Comparison of ENCODE assay signal across 27 cellular contexts in genomic region chr19:7512400-7512851, GRCh38. TPM values are rescaled to one million over a fixed set of nuclear protein-coding genes. Genes with fewer than 3 reads are reported as not detected.
DNase-seq lines count a peak whose midpoint lies in the region; ATAC-seq and TF ChIP-seq lines count a peak whose summit lies in the region.
"Had no signal": no experiment of that assay in that cellular context is flagged by ENCODE, and none has a peak within 500 bp of the region (broad histone marks: within the 10 kb centered on the region; RNA-seq: fewer than 3 reads in every experiment).

No MANE protein-coding gene starts in this region.

- no peak overlapping the region for H3K4me3 ChIP-seq in HCT116 (replicated peaks in 1 of 2; ENCODE audit: low read depth in 1 of 2, low read length in 2 of 2)
- no peak overlapping the region for H3K4me3 ChIP-seq in neural progenitor cell
- H3K4me3 ChIP-seq: heart right ventricle, SJCRH30 had no signal

- no peaks in the 10 kb centered on the region for H3K9me2 ChIP-seq in HCT116 (ENCODE audit: insufficient read depth)

- DNase-seq in HCT116 (ENCODE audit: low read depth, low spot score): no peak
- peak; percentile 16 for DNase-seq in NCI-H2171 (lab: John Stamatoyannopoulos, UW)
- peak; percentile 15 for DNase-seq in dermis blood vessel endothelial cell
- peak; percentile 62 for DNase-seq in neural progenitor cell (ENCODE audit: low spot score)
- DNase-seq in activated naive CD4-positive, alpha-beta T cell treated with anti-CD3 and anti-CD28 coated beads, Interleukin-2, amount 50 U/mL, for 16 hours: no peak
- no peak for DNase-seq in G401 (ENCODE audit: low spot score)
- DNase-seq: activated T-cell treated with anti-CD3 and anti-CD28 coated beads, Interleukin-2, amount 50 U/mL, for 4 hours; AML-193; cerebellar nuclear complex; effector CD8-positive, alpha-beta T cell; heart right ventricle; Karpas-422; kidney glomerular epithelial cell; NCI-H1092 treated with DMSO at 0.1 percent for 48 hours; NCI-H2081; NCI-H526 treated with DMSO at 0.1 percent for 48 hours; OCI-M1; small intestine; stimulated activated CD4-positive, alpha-beta T cell treated with anti-CD3 and anti-CD28 coated beads, Interleukin-4, amount 100 ng/mL, for 1 hour; stimulated activated naive CD8-positive, alpha-beta T cell treated with anti-CD3 and anti-CD28 coated beads, Interleukin-15, amount 100 ng/mL, for 72 hours had no signal

- H3K27me3 ChIP-seq in HCT116 (ENCODE audit: insufficient read depth, low read length) (no peaks in the 10 kb centered on the region), neural progenitor cell (no peaks in the 10 kb centered on the region)
- H3K27me3 ChIP-seq: SJCRH30 had no signal

- H3K36me3 ChIP-seq in HCT116 (ENCODE audit: control insufficient read depth in 1 of 2, insufficient read depth in 2 of 2, low read length in 2 of 2) (no peaks in the 10 kb centered on the region), neural progenitor cell (no peaks in the 10 kb centered on the region)
- H3K36me3 ChIP-seq: heart right ventricle, SJCRH30 had no signal

- H3K27ac ChIP-seq in HCT116 (ENCODE audit: low read depth, low read length): no peak overlapping the region
- peak overlapping the region; percentile 22 for H3K27ac ChIP-seq in neural progenitor cell
- H3K27ac ChIP-seq: heart right ventricle, SJCRH30 had no signal

- no peak overlapping the region for H3K27ac Mint-ChIP-seq in neural progenitor cell
- H3K27ac Mint-ChIP-seq: activated naive CD4-positive, alpha-beta T cell treated with anti-CD3 and anti-CD28 coated beads, Interleukin-2, amount 50 U/mL, for 24 hours; nephron; progenitor cell of endocrine pancreas; stimulated activated naive CD8-positive, alpha-beta T cell treated with anti-CD3 and anti-CD28 coated beads, Interleukin-15, amount 100 ng/mL, for 72 hours had no signal

- intact Hi-C loops in HCT116 (cut with micrococcal nuclease): no loop called here

- no TSS peak for BruUV-seq in HCT116 (replicated peaks; lab: Mats Ljungman, UMichigan)

- TF ChIP-seq CTCF in HCT116 (IDR thresholded peaks at IDR 0.05 in 2 of 3, conservative IDR thresholded peaks at IDR 0.05 in 1 of 3; ENCODE audit: borderline replicate concordance in 1 of 3, insufficient read depth in 1 of 3, low read depth in 2 of 3, low read length in 2 of 3): no peak
- no peak for TF ChIP-seq CTCF in neural progenitor cell (IDR thresholded peaks at IDR 0.05)

- H3K27me3 Mint-ChIP-seq in neural progenitor cell (ENCODE audit: insufficient read depth, low read depth): peaks cover 12% of the 10 kb centered on the region

- peaks cover 17% of the 10 kb centered on the region for H3K4me1 Mint-ChIP-seq in neural progenitor cell

- TF ChIP-seq RAD21 in HCT116 (IDR thresholded peaks at IDR 0.05; ENCODE audit: low read depth): no peak

- H3K36me3 Mint-ChIP-seq in neural progenitor cell: no peaks in the 10 kb centered on the region
- H3K36me3 Mint-ChIP-seq: activated naive CD4-positive, alpha-beta T cell treated with anti-CD3 and anti-CD28 coated beads, Interleukin-2, amount 50 U/mL, for 24 hours had no signal

- H3F3A ChIP-seq in neural progenitor cell (ENCODE audit: low read depth): peaks cover 12% of the 10 kb centered on the region

- no peaks in the 10 kb centered on the region for H3K9me3 Mint-ChIP-seq in neural progenitor cell
- H3K9me3 Mint-ChIP-seq: activated naive CD4-positive, alpha-beta T cell treated with anti-CD3 and anti-CD28 coated beads, Interleukin-2, amount 50 U/mL, for 24 hours; activated T-cell treated with anti-CD3 and anti-CD28 coated beads, Interleukin-2, amount 50 U/mL, for 4 hours; nephron; stimulated activated naive CD8-positive, alpha-beta T cell treated with anti-CD3 and anti-CD28 coated beads, Interleukin-15, amount 100 ng/mL, for 72 hours had no signal

- H3K79me2 ChIP-seq in HCT116 (ENCODE audit: insufficient read depth, low read length) (no peaks in the 10 kb centered on the region), neural progenitor cell (ENCODE audit: low read depth) (peaks cover 12% of the 10 kb centered on the region)

- H2AFZ ChIP-seq in HCT116 (ENCODE audit: low read depth, low read length, poor library complexity, severe bottlenecking): no peak overlapping the region
- H2AFZ ChIP-seq in neural progenitor cell (replicated peaks): no peak overlapping the region

- no peak overlapping the region for H3K9ac ChIP-seq in HCT116 (ENCODE audit: low read length)
- no peak overlapping the region for H3K9ac ChIP-seq in neural progenitor cell

- H4K20me1 ChIP-seq in HCT116 (ENCODE audit: insufficient read depth): no peaks in the 10 kb centered on the region
- H4K20me1 ChIP-seq in neural progenitor cell (ENCODE audit: low read depth): no peaks in the 10 kb centered on the region

- RAD21 ChIA-PET in HCT116 (lab: Charles Lee; ENCODE audit: low non-redundant PET in 1 of 2, low total read pairs in 2 of 2, uncharacterized antibody in 2 of 2, unreplicated experiment in 2 of 2): interaction anchor here in 1 of 2 experiments (0.6 kb wide), 1 partner anchor 20 kb away, joined by 3 read pairs; no protein-coding TSS in a partner anchor

- peak; percentile 62 for TF ChIP-seq POLR2A in HCT116 (IDR thresholded peaks at IDR 0.05; ENCODE audit: borderline replicate concordance, extremely low read depth, insufficient read depth, insufficient read length)

- H3K4me1 ChIP-seq in HCT116 (ENCODE audit: control insufficient read depth in 1 of 2, insufficient read depth in 2 of 2, low read length in 2 of 2) (peaks cover 13 to 31% of the 10 kb centered on the region in 2 experiments), neural progenitor cell (peaks cover 4% of the 10 kb centered on the region)

- ATAC-seq in HCT116 (no peak), HG03469 (IDR thresholded peaks at IDR 0.05; ENCODE audit: unreplicated experiment) (no peak), GM21526 (IDR thresholded peaks at IDR 0.05; ENCODE audit: low FRiP score, unreplicated experiment) (no peak)
- ATAC-seq: activated CD4-positive, CD25-positive, alpha-beta regulatory T cell treated with anti-CD3 and anti-CD28 coated beads, Interleukin-2, amount 50 U/mL, for 24 hours; activated T-cell treated with anti-CD3 and anti-CD28 coated beads, Interleukin-2, amount 50 U/mL, for 4 hours; heart right ventricle; stimulated activated naive CD8-positive, alpha-beta T cell treated with anti-CD3 and anti-CD28 coated beads, Interleukin-15, amount 100 ng/mL, for 72 hours had no signal

- H3K4me3 Mint-ChIP-seq in neural progenitor cell: no peak overlapping the region
- H3K4me3 Mint-ChIP-seq: activated naive CD4-positive, alpha-beta T cell treated with anti-CD3 and anti-CD28 coated beads, Interleukin-2, amount 50 U/mL, for 24 hours; activated T-cell treated with anti-CD3 and anti-CD28 coated beads, Interleukin-2, amount 50 U/mL, for 4 hours; stimulated activated naive CD8-positive, alpha-beta T cell treated with anti-CD3 and anti-CD28 coated beads, Interleukin-15, amount 100 ng/mL, for 72 hours had no signal

- POLR2A ChIA-PET in HCT116 (lab: Charles Lee): no interaction called here

- CTCF ChIA-PET in HCT116 (lab: Charles Lee): interaction anchor here (1.3 kb wide), 1 partner anchor 56 kb away, joined by 3 read pairs; no protein-coding TSS in a partner anchor

- in situ Hi-C loops in G401 (cut with HindIII; ENCODE audit: low sequenced_read_pairs): no loop called here

- no peaks in the 10 kb centered on the region for H3K9me3 ChIP-seq in HCT116 (ENCODE audit: control insufficient read depth in 1 of 2, insufficient read depth in 1 of 2, low read depth in 1 of 2, low read length in 2 of 2)
- H3K9me3 ChIP-seq in neural progenitor cell (ENCODE audit: low read depth): no peaks in the 10 kb centered on the region
- H3K9me3 ChIP-seq: heart right ventricle, SJCRH30 had no signal

- H3K4me2 ChIP-seq in HCT116 (ENCODE audit: low read length) (no peak overlapping the region), neural progenitor cell (no peak overlapping the region)

TF ChIP-seq in HCT116, 20 proteins besides CTCF, POLR2A, EP300 and RAD21:
- TF ChIP-seq CEBPB (IDR thresholded peaks at IDR 0.05; ENCODE audit: low read depth): no peak
- no peak for TF ChIP-seq TCF7L2 (IDR thresholded peaks at IDR 0.05; ENCODE audit: borderline replicate concordance, extremely low read depth, insufficient read depth, insufficient read length)
- TF ChIP-seq YY1 (IDR thresholded peaks at IDR 0.05; ENCODE audit: extremely low read depth, insufficient replicate concordance, low read depth, low read length): no peak
- no peak for TF ChIP-seq POLR2AphosphoS5 (IDR thresholded peaks at IDR 0.05; ENCODE audit: low read depth, low read length)
- TF ChIP-seq ZFX (IDR thresholded peaks at IDR 0.05): no peak
- no peak for TF ChIP-seq EZH2 (IDR thresholded peaks at IDR 0.05)
- TF ChIP-seq EZH2phosphoT487 (IDR thresholded peaks at IDR 0.05; ENCODE audit: borderline replicate concordance): no peak
- no peak for TF ChIP-seq ELF1 (IDR thresholded peaks at IDR 0.05; ENCODE audit: borderline replicate concordance, low read depth)

RNA-seq across cellular contexts. Expression of gene ZNF358, which starts 3.5 kb away (rescaled TPM):
- total RNA-seq in HCT116 (2021; ENCODE audit: unreplicated experiment): 20.7 TPM
- 20.5 and 21.0 TPM in 2 replicates for polyA plus RNA-seq in HCT116 (2012)
- total RNA-seq in dermis blood vessel endothelial cell: 20.9 and 36.6 TPM in 2 replicates
- 16.9 and 50.3 TPM in 2 replicates for total RNA-seq in neural progenitor cell (ENCODE audit: low replicate concordance)
- 25.3 and 40.1 TPM in 2 replicates for total RNA-seq in G401 (2014; rRNA removed; shearing (Covaris generic))

RNA-seq across cellular contexts. Expression of gene MCOLN1, which starts 10.0 kb away (rescaled TPM):
- total RNA-seq in HCT116 (2021; ENCODE audit: unreplicated experiment): 19.1 TPM
- polyA plus RNA-seq in HCT116 (2012): 15.5 and 19.6 TPM in 2 replicates
- 2.7 and 3.7 TPM in 2 replicates for total RNA-seq in dermis blood vessel endothelial cell
- 6.6 and 7.1 TPM in 2 replicates for total RNA-seq in neural progenitor cell (ENCODE audit: low replicate concordance)
- total RNA-seq in G401 (2014; rRNA removed; shearing (Covaris generic)): 6.2 and 16.9 TPM in 2 replicates

RNA-seq across cellular contexts. Expression of gene PNPLA6, which starts 23.1 kb away (rescaled TPM):
- 159 TPM for total RNA-seq in HCT116 (2021; ENCODE audit: unreplicated experiment)
- 84.5 and 99.9 TPM in 2 replicates for polyA plus RNA-seq in HCT116 (2012)
- total RNA-seq in dermis blood vessel endothelial cell: 107 and 192 TPM in 2 replicates
- total RNA-seq in neural progenitor cell (ENCODE audit: low replicate concordance): 25.5 and 78.9 TPM in 2 replicates
- total RNA-seq in G401 (2014; rRNA removed; shearing (Covaris generic)): 74.6 and 97.9 TPM in 2 replicates

RNA-seq across cellular contexts. Expression of gene PEX11G, which starts 23.6 kb away (rescaled TPM):
- total RNA-seq in HCT116 (2021; ENCODE audit: unreplicated experiment) (6.4 TPM), dermis blood vessel endothelial cell (2.3 and 2.9 TPM in 2 replicates), neural progenitor cell (ENCODE audit: low replicate concordance) (1.0 and 5.7 TPM in 2 replicates)
- polyA plus RNA-seq in HCT116 (2012): 4.7 and 5.1 TPM in 2 replicates
- total RNA-seq in G401 (2014; rRNA removed; shearing (Covaris generic)): 3.5 and 6.6 TPM in 2 replicates
- total RNA-seq: SJCRH30 had no signal

Comparison
In these comparisons a context has a peak if more than half of its experiments do, and no peak if none do; other contexts are left out.
1. DNase-seq: peak in NCI-H2171 (single experiment), dermis blood vessel endothelial cell (single experiment) and neural progenitor cell (single experiment); none in HCT116 (single experiment), activated naive CD4-positive, alpha-beta T cell treated with anti-CD3 and anti-CD28 coated beads, Interleukin-2, amount 50 U/mL, for 16 hours (single experiment) and G401 (single experiment).